In the genomic region with DNA sequence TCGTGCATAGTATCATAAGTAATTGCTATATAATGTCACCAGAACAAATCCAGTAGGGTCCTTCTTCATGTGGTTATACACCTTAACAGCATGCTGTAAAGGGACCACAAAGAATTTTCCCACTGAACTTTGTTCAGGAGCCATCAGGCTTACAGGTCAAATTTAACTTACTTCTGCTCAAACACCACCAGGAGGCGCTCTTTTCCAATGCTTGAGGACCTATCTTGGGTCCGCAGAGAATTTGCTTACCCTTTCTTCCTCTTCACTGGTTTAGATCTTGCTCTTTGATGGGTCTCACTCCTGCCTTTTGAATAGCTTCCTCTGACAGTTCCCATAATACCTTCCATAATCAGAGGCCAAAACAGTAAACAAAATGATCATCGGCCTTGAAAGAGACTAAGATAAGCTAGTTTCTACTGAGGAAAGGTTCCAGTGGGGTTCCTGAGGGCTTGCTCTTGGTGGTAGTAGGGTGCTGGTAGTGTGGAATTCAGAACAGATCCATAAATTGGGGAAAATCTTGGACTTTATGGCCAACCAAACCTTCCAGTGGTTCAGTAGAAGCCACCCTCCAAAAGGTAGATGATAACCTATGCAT, we compare ENCODE assay signal across 8 cellular contexts. TPM values are rescaled to one million over a fixed set of nuclear protein-coding genes. Genes with fewer than 3 reads are reported as not detected.
DNase-seq lines count a peak whose midpoint lies in the region; ATAC-seq and FAIRE-seq lines count a peak whose summit lies in the region.

No MANE protein-coding gene starts in this region.

- no peak overlapping the region for H2AFZ ChIP-seq in Karpas-422 (ENCODE audit: low read length)

- peak; percentile 90 for DNase-seq in DMS 273 (lab: John Stamatoyannopoulos, UW; ENCODE audit: unreplicated experiment)
- peak; percentile 93 for DNase-seq in Karpas-422
- peak; percentile 40 for DNase-seq in RCC 7860 (ENCODE audit: low spot score)
- peak; percentile 3 for DNase-seq in activated effector memory CD4-positive, alpha-beta T cell treated with Interleukin-2 at 50 U/mL for 16 hours
- DNase-seq in head of caudate nucleus = peak in 34 of 42 donors; percentile 11 to 88 (median 54)
- peak; percentile 49 for DNase-seq in retina

- no peak for ATAC-seq in GM21367 (IDR thresholded peaks at IDR 0.05; ENCODE audit: unreplicated experiment)
- no peak for ATAC-seq in GM18861 (IDR thresholded peaks at IDR 0.05; ENCODE audit: unreplicated experiment)

- H3K9me2 ChIP-seq in Karpas-422 (replicated peaks; ENCODE audit: insufficient read depth, low read length) = no peaks in the 10 kb centered on the region

- H3K36me3 ChIP-seq in Karpas-422 (ENCODE audit: insufficient read depth, low read length) = no peaks in the 10 kb centered on the region

- H3K9ac ChIP-seq in Karpas-422 (ENCODE audit: low read length) = no peak overlapping the region

- no peak overlapping the region for H3K4me2 ChIP-seq in Karpas-422 (ENCODE audit: low read depth, low read length, poor library complexity, severe bottlenecking)

- no peaks in the 10 kb centered on the region; the same call in 1 of the 2 replicates for H3K9me3 ChIP-seq in Karpas-422 (ENCODE audit: low read length)

- no peaks in the 10 kb centered on the region for H3K79me2 ChIP-seq in Karpas-422 (ENCODE audit: low read length)

- no peak overlapping the region for H3K4me3 ChIP-seq in Karpas-422 (ENCODE audit: low read length)

- intact Hi-C loops in head of caudate nucleus (cut with DNase I) = loop anchor here (5.0 kb wide), 1 partner anchor 73 kb away; no protein-coding TSS in a partner anchor

- peaks cover 15% of the 10 kb centered on the region for H3K4me1 ChIP-seq in Karpas-422 (ENCODE audit: low read length)

- no peaks in the 10 kb centered on the region for H3K27me3 ChIP-seq in Karpas-422 (ENCODE audit: low read length)

- no peak overlapping the region for H3K27ac ChIP-seq in Karpas-422 (ENCODE audit: low read length)

- H4K20me1 ChIP-seq in Karpas-422 (ENCODE audit: insufficient read depth, low read depth, low read length) = no peaks in the 10 kb centered on the region

- no peak for FAIRE-seq in RCC 7860 (lab: Jason Lieb, UNC)

RNA-seq across cellular contexts. Expression of gene SCGB2B2, which starts 37.4 kb away (rescaled TPM):
- not detected in 2 replicates for total RNA-seq in Karpas-422 (2014; rRNA removed; shearing (Covaris generic); ENCODE audit: low replicate concordance)

RNA-seq across cellular contexts. Expression of gene ZNF302, which starts 37.9 kb away (rescaled TPM):
- 0.61 TPM in 1 of 2 replicates, not detected in the other for total RNA-seq in Karpas-422 (2014; rRNA removed; shearing (Covaris generic); ENCODE audit: low replicate concordance)

Comparison
In these comparisons a context has a peak if more than half of its experiments do, and no peak if none do; other contexts are left out.
1. DNase-seq: peak in every context shown above with its lines; median percentile 93 in Karpas-422; 90 in DMS 273; 54 in head of caudate nucleus; 49 in retina; 40 in RCC 7860; 3 in activated effector memory CD4-positive, alpha-beta T cell treated with Interleukin-2 at 50 U/mL for 16 hours.